ENCODE assay signal across 15 cellular contexts in genomic region chr15:73388256-73388781, GRCh38. TPM values are rescaled to one million over a fixed set of nuclear protein-coding genes. Genes with fewer than 3 reads are reported as not detected.
DNase-seq lines count a peak whose midpoint lies in the region; ATAC-seq and TF ChIP-seq lines count a peak whose summit lies in the region.
"Had no signal": no experiment of that assay in that cellular context is flagged by ENCODE, and none has a peak within 500 bp of the region (broad histone marks: within the 10 kb centered on the region; RNA-seq: fewer than 3 reads in every experiment).

No MANE protein-coding gene starts in this region.

- H3K36me3 ChIP-seq in GM23338 (ENCODE audit: insufficient read depth) = no peaks in the 10 kb centered on the region
- H3K36me3 ChIP-seq in RWPE2 (ENCODE audit: low read depth) = no peaks in the 10 kb centered on the region
- H3K36me3 ChIP-seq in trophoblast cell (ENCODE audit: control insufficient read depth in 1 of 2, insufficient read depth in 2 of 2, low read length in 2 of 2) = no peaks in the 10 kb centered on the region
- H3K36me3 ChIP-seq in spleen = no peaks in the 10 kb centered on the region
- H3K36me3 ChIP-seq in upper lobe of left lung = no peaks in the 10 kb centered on the region
- H3K36me3 ChIP-seq: neural progenitor cell, tibial nerve had no signal

- peaks cover 11% of the 10 kb centered on the region; the same call in 1 of the 2 replicates for H3K9me2 ChIP-seq in GM23338 (ENCODE audit: insufficient read depth)

- no peak for TF ChIP-seq EP300 in upper lobe of left lung (IDR thresholded peaks at IDR 0.05)

- H3K4me1 Mint-ChIP-seq in GM23338 = peaks cover 48% of the 10 kb centered on the region
- H3K4me1 Mint-ChIP-seq: neural progenitor cell had no signal

- no peaks in the 10 kb centered on the region for H3K9me3 Mint-ChIP-seq in GM23338
- H3K9me3 Mint-ChIP-seq: neural progenitor cell had no signal

- peak overlapping the region; percentile 0 for H2BK12ac ChIP-seq in trophoblast cell (ENCODE audit: low read length)

- H3K18ac ChIP-seq in trophoblast cell (ENCODE audit: low read length) = no peak overlapping the region

- H3F3A ChIP-seq in GM23338 (replicated peaks; ENCODE audit: low read depth) = peaks cover 15% of the 10 kb centered on the region; the same call in 1 of the 2 replicates

- H3K4me1 ChIP-seq in GM23338 (ENCODE audit: insufficient read depth) (peaks cover 44% of the 10 kb centered on the region), RWPE2 (ENCODE audit: insufficient read depth, poor library complexity, severe bottlenecking) (peaks cover 15% of the 10 kb centered on the region), trophoblast cell (ENCODE audit: control insufficient read depth in 1 of 2, insufficient read depth in 2 of 2, low read length in 2 of 2) (peaks cover 18 to 19% of the 10 kb centered on the region in 2 experiments), spleen (no peaks in the 10 kb centered on the region), upper lobe of left lung (no peaks in the 10 kb centered on the region)
- H3K4me1 ChIP-seq: neural progenitor cell, tibial nerve had no signal

- no peak overlapping the region for H3K23ac ChIP-seq in trophoblast cell (ENCODE audit: low read length)

- no peaks in the 10 kb centered on the region for H3K9me3 ChIP-seq in RWPE2 (ENCODE audit: severe bottlenecking)
- H3K9me3 ChIP-seq in trophoblast cell (ENCODE audit: insufficient read depth, low read depth, low read length) = peaks cover 5% of the 10 kb centered on the region
- H3K9me3 ChIP-seq in spleen = peaks cover 0 to under 1% (median 0%) of the 10 kb centered on the region in 8 donors
- H3K9me3 ChIP-seq in upper lobe of left lung = peaks cover 0 to under 1% (median 0%) of the 10 kb centered on the region in 4 donors

- no peak overlapping the region for H2BK5ac ChIP-seq in trophoblast cell (ENCODE audit: low read depth, low read length, poor library complexity)

- intact Hi-C loops in spleen (cut with DNase I; ENCODE audit: low total_unique reads) = no loop called here

- H4K8ac ChIP-seq in trophoblast cell (ENCODE audit: low read depth, low read length) = no peak overlapping the region

- H4K20me1 ChIP-seq in GM23338 (replicated peaks; ENCODE audit: insufficient read depth) = no peaks in the 10 kb centered on the region

- peaks cover 20% of the 10 kb centered on the region for H3K27me3 Mint-ChIP-seq in GM23338 (ENCODE audit: insufficient read depth, low read depth, poor library complexity)

- no peak for TF ChIP-seq POLR2A in spleen (IDR thresholded peaks at IDR 0.05)
- no peak for TF ChIP-seq POLR2A in upper lobe of left lung (IDR thresholded peaks at IDR 0.05)

- peak overlapping the region; percentile 64 for H3K4me2 ChIP-seq in GM23338
- H3K4me2 ChIP-seq in trophoblast cell (ENCODE audit: low read length) = no peak overlapping the region
- H3K4me2 ChIP-seq: neural progenitor cell had no signal

- DNase-seq in GM23338 (ENCODE audit: low spot score) (peak; percentile 30), RWPE2 (ENCODE audit: low spot score) (peak; percentile 78), fibroblast of villous mesenchyme (ENCODE audit: low read depth) (peak; percentile 44), trophoblast cell (peak in 1 of 2 donors; percentile 64), 8988T (no peak), spleen (no peak), inferior parietal cortex (ENCODE audit: extremely low spot score) (no peak), upper lobe of left lung (no peak)
- DNase-seq: activated CD8-positive, alpha-beta memory T cell treated with anti-CD3 and anti-CD28 coated beads, Interleukin-2, amount 50 U/mL, for 4 hours; DMS79 treated with DMSO at 0.1 percent for 48 hours; NCI-H446 had no signal

- H3K4me3 ChIP-seq in GM23338 = no peak overlapping the region; the same call in 1 of the 2 replicates
- H3K4me3 ChIP-seq in RWPE2 (ENCODE audit: severe bottlenecking) = no peak overlapping the region
- H3K4me3 ChIP-seq in fibroblast of villous mesenchyme (ENCODE audit: low read depth, low read length) = no peak overlapping the region
- H3K4me3 ChIP-seq in trophoblast cell (ENCODE audit: low read depth, low read length) = no peak overlapping the region
- no peak overlapping the region for H3K4me3 ChIP-seq in spleen
- no peak overlapping the region for H3K4me3 ChIP-seq in upper lobe of left lung
- H3K4me3 ChIP-seq: neural progenitor cell, tibial nerve had no signal

- H2BK120ac ChIP-seq in trophoblast cell (ENCODE audit: insufficient read depth, low read length, poor library complexity) = peak overlapping the region; percentile 5

- peak overlapping the region; percentile 60 for H2AK5ac ChIP-seq in trophoblast cell (ENCODE audit: low read length)

- H3K27ac Mint-ChIP-seq in GM23338 = peak overlapping the region; percentile 86; the same call in 1 of the 2 replicates

- no peak overlapping the region for H3K9ac ChIP-seq in trophoblast cell (ENCODE audit: low read length)
- H3K9ac ChIP-seq: neural progenitor cell had no signal

- H3K4me3 Mint-ChIP-seq in GM23338 = no peak overlapping the region
- H3K4me3 Mint-ChIP-seq: neural progenitor cell had no signal

- no peak overlapping the region for H3K14ac ChIP-seq in trophoblast cell (ENCODE audit: low read length)

- H3K79me1 ChIP-seq in trophoblast cell (ENCODE audit: low read length) = peaks cover 5% of the 10 kb centered on the region

- no CpG with 5 or more reads among the region's 7 CpGs for WGBS in trophoblast cell (ENCODE audit: extremely low coverage, insufficient coverage, insufficient read length)
- 58 to 76% (median 73%) methylated on average over 4 to 7 of the region's 7 CpGs for WGBS in spleen, 5 donors
- WGBS in upper lobe of left lung, 2 donors = 57 to 71% methylated on average over 7 of the region's 7 CpGs

- H3K27ac ChIP-seq in GM23338 (ENCODE audit: low read depth) (peak overlapping the region; percentile 88), RWPE2 (ENCODE audit: poor library complexity, severe bottlenecking) (peak overlapping the region; percentile 19), trophoblast cell (ENCODE audit: low read depth, low read length) (no peak overlapping the region), spleen (no peak overlapping the region), upper lobe of left lung (no peak overlapping the region)
- H3K27ac ChIP-seq: neural progenitor cell, tibial nerve had no signal

- TF ChIP-seq CTCF in GM23338 (conservative IDR thresholded peaks at IDR 0.05; ENCODE audit: low read depth in 2 of 2) (no peak), RWPE2 (IDR thresholded peaks at IDR 0.05; ENCODE audit: poor library complexity, severe bottlenecking) (no peak), fibroblast of villous mesenchyme (IDR thresholded peaks at IDR 0.05; ENCODE audit: insufficient read depth, low read depth, low read length) (no peak), spleen (IDR thresholded peaks at IDR 0.05 in 8 of 11, conservative IDR thresholded peaks at IDR 0.05 in 3 of 11) (no peak), upper lobe of left lung (IDR thresholded peaks at IDR 0.05) (no peak)

- H3K79me2 ChIP-seq in GM23338 (replicated peaks; ENCODE audit: insufficient read depth) = no peaks in the 10 kb centered on the region
- H3K79me2 ChIP-seq in trophoblast cell (ENCODE audit: control insufficient read depth, insufficient read depth, low read length, poor library complexity) = no peaks in the 10 kb centered on the region

- H3K36me3 Mint-ChIP-seq in GM23338 (ENCODE audit: low read depth) = no peaks in the 10 kb centered on the region
- H3K36me3 Mint-ChIP-seq: neural progenitor cell had no signal

- H3K4ac ChIP-seq in trophoblast cell (ENCODE audit: low read depth, low read length) = no peak overlapping the region

- no peaks in the 10 kb centered on the region for H3K27me3 ChIP-seq in GM23338 (ENCODE audit: insufficient read depth)
- H3K27me3 ChIP-seq in RWPE2 (ENCODE audit: insufficient read depth, poor library complexity, severe bottlenecking) = no peaks in the 10 kb centered on the region
- no peaks in the 10 kb centered on the region for H3K27me3 ChIP-seq in trophoblast cell (ENCODE audit: insufficient read depth, low read length)
- peaks cover 0 to 64% (median 4%) of the 10 kb centered on the region in 7 donors for H3K27me3 ChIP-seq in spleen (replicated peaks in 1 of 7)
- no peaks in the 10 kb centered on the region for H3K27me3 ChIP-seq in upper lobe of left lung
- H3K27me3 ChIP-seq: neural progenitor cell had no signal

- peak; percentile 58 for ATAC-seq in GM23338
- ATAC-seq in RWPE2 (ENCODE audit: low read depth) = peak; percentile 87
- ATAC-seq in upper lobe of left lung (ENCODE audit: low FRiP score in 2 of 2) = no peak

- H2AFZ ChIP-seq in GM23338 (no peak overlapping the region; the same call in 1 of the 2 replicates), trophoblast cell (ENCODE audit: insufficient read depth, low read length, poor library complexity) (no peak overlapping the region)
- H2AFZ ChIP-seq: neural progenitor cell had no signal

- H4K91ac ChIP-seq in trophoblast cell (ENCODE audit: low read depth, low read length) = peak overlapping the region; percentile 58

- H4K12ac ChIP-seq in trophoblast cell (ENCODE audit: low read depth, low read length) = no peak overlapping the region

RNA-seq across cellular contexts. Expression of gene HCN4, which starts 19.6 kb away (rescaled TPM):
- total RNA-seq in GM23338 (2014; rRNA removed; shearing (Covaris generic)) = 10.1 and 10.6 TPM in 2 replicates
- polyA plus RNA-seq in GM23338 (2016; fragmentation: Nextera tagmentation; extraction: Ambion mirVana) = 2.4 TPM in 2 replicates
- not detected in 2 replicates for total RNA-seq in fibroblast of villous mesenchyme
- polyA plus RNA-seq in trophoblast cell (2013) = 2.9 and 3.0 TPM in 2 replicates
- not detected for total RNA-seq in spleen
- not detected for polyA plus RNA-seq in spleen
- total RNA-seq in upper lobe of left lung = under 1 TPM; under 0.01 to 0.69 (median 0.19) TPM
- total RNA-seq: T-helper 1 cell treated with Interleukin-12 subunit alpha and Interleukin-12 subunit beta and Interleukin-4 antibody, amounts not matched to agents 30 ng/mL and 1 ng/mL, for 36 hours; tibial nerve had no signal

RNA-seq across cellular contexts. Expression of gene REC114, which starts 54.6 kb away (rescaled TPM):
- not detected in 2 replicates for total RNA-seq in GM23338 (2014; rRNA removed; shearing (Covaris generic))
- not detected in 2 replicates for polyA plus RNA-seq in GM23338 (2016; fragmentation: Nextera tagmentation; extraction: Ambion mirVana)
- total RNA-seq in fibroblast of villous mesenchyme = not detected in 2 replicates
- not detected in 2 replicates for polyA plus RNA-seq in trophoblast cell (2013)
- not detected for total RNA-seq in spleen
- not detected for polyA plus RNA-seq in spleen
- not detected for total RNA-seq in upper lobe of left lung
- total RNA-seq: chondrocyte; T-helper 1 cell treated with Interleukin-12 subunit alpha and Interleukin-12 subunit beta and Interleukin-4 antibody, amounts not matched to agents 30 ng/mL and 1 ng/mL, for 36 hours; tibial nerve had no signal

Comparison
In these comparisons a context has a peak if more than half of its experiments do, and no peak if none do; other contexts are left out.
1. ATAC-seq: peak in GM23338 (single experiment) and RWPE2 (single experiment); none in upper lobe of left lung (0 of 2).
2. DNase-seq: peak in GM23338 (single experiment), RWPE2 (single experiment) and fibroblast of villous mesenchyme (single experiment); none in 8988T (single experiment), spleen (single experiment), inferior parietal cortex (single experiment) and upper lobe of left lung (0 of 2).
3. H3K27ac ChIP-seq: peak in GM23338 (single experiment) and RWPE2 (single experiment); none in trophoblast cell (single experiment), spleen (0 of 8) and upper lobe of left lung (0 of 4).